In the genomic region with DNA sequence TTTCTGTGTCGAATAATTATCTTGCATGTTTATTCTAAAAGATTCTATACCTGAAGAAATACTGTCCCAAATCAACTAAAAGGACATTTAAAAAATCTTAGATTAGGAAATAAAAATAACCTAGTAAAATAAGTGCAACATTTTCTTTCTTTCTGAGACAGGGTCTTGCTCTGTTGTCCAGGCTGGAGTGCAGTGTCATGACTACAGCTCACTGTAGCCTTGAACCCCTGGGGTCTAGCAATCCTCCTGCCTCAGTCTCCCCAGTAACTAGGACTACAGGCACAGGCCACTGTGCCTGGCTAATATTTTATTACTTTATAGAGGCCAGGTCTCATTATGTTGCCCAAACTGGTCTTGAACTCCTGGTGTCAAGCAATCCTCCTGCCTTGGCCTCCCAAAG, we compare ENCODE assay signal across 15 cellular contexts. TPM values are rescaled to one million over a fixed set of nuclear protein-coding genes. Genes with fewer than 3 reads are reported as not detected.
DNase-seq lines count a peak whose midpoint lies in the region; ATAC-seq and TF ChIP-seq lines count a peak whose summit lies in the region.
"Had no signal": no experiment of that assay in that cellular context is flagged by ENCODE, and none has a peak within 500 bp of the region (broad histone marks: within the 10 kb centered on the region; RNA-seq: fewer than 3 reads in every experiment).

No MANE protein-coding gene starts in this region.

- H3K4me3 Mint-ChIP-seq in endothelial cell (ENCODE audit: unreplicated experiment): peak overlapping the region; percentile 73
- no peak overlapping the region for H3K4me3 Mint-ChIP-seq in mesothelial cell of epicardium
- no peak overlapping the region for H3K4me3 Mint-ChIP-seq in T-helper 2 cell treated with Interferon-gamma antibody and Interleukin-4, amounts not matched to agents 5 μg/mL and 100 μg/mL, for 36 hours
- H3K4me3 Mint-ChIP-seq: CD14-positive monocyte had no signal

- H3K27ac ChIP-seq in heart right ventricle (peak overlapping the region in 7 of 10 donors; percentile 13 to 67 (median 42)), VCaP (peak overlapping the region; percentile 68)
- H3K27ac ChIP-seq: BLaER1 had no signal

- no peak for TF ChIP-seq CTCF in heart right ventricle (IDR thresholded peaks at IDR 0.05)
- TF ChIP-seq CTCF in VCaP (conservative IDR thresholded peaks at IDR 0.05): no peak
- no peak for TF ChIP-seq CTCF in endothelial cell (IDR thresholded peaks at IDR 0.05; ENCODE audit: unreplicated experiment)
- TF ChIP-seq CTCF in mesothelial cell of epicardium (IDR thresholded peaks at IDR 0.05; ENCODE audit: unreplicated experiment): no peak

- peaks cover 27% of the 10 kb centered on the region for H3K36me3 Mint-ChIP-seq in endothelial cell (ENCODE audit: low read depth, unreplicated experiment)
- peaks cover 47% of the 10 kb centered on the region for H3K36me3 Mint-ChIP-seq in mesothelial cell of epicardium
- H3K36me3 Mint-ChIP-seq in T-helper 2 cell treated with Interferon-gamma antibody and Interleukin-4, amounts not matched to agents 5 μg/mL and 100 μg/mL, for 36 hours (ENCODE audit: low read depth): peaks cover 62% of the 10 kb centered on the region

- H3K27me3 Mint-ChIP-seq in endothelial cell (ENCODE audit: unreplicated experiment) (peaks cover 3% of the 10 kb centered on the region), mesothelial cell of epicardium (ENCODE audit: low read depth) (no peaks in the 10 kb centered on the region)
- H3K27me3 Mint-ChIP-seq in T-helper 2 cell treated with Interferon-gamma antibody and Interleukin-4, amounts not matched to agents 5 μg/mL and 100 μg/mL, for 36 hours (ENCODE audit: low read depth): no peaks in the 10 kb centered on the region
- H3K27me3 Mint-ChIP-seq: CD4-positive, alpha-beta memory T cell had no signal

- H3K27me3 ChIP-seq in heart right ventricle: no peaks in the 10 kb centered on the region
- H3K27me3 ChIP-seq: BLaER1 had no signal

- H3K27ac Mint-ChIP-seq in endothelial cell (ENCODE audit: unreplicated experiment) (no peak overlapping the region), mesothelial cell of epicardium (peak overlapping the region; percentile 9)
- H3K27ac Mint-ChIP-seq in T-helper 2 cell treated with Interferon-gamma antibody and Interleukin-4, amounts not matched to agents 5 μg/mL and 100 μg/mL, for 36 hours: no peak overlapping the region
- H3K27ac Mint-ChIP-seq: CD4-positive, alpha-beta memory T cell had no signal

- peak in 1 of 8 donors; percentile 17 for ATAC-seq in heart right ventricle
- no peak for ATAC-seq in Right ventricle myocardium inferior

- H3K9me3 ChIP-seq in heart right ventricle: peaks cover 0 to 10% (median 0%) of the 10 kb centered on the region in 11 donors
- H3K9me3 ChIP-seq: HAP-1 had no signal

- no peaks in the 10 kb centered on the region for H3K9me3 Mint-ChIP-seq in endothelial cell (ENCODE audit: unreplicated experiment)
- peaks cover 9% of the 10 kb centered on the region for H3K9me3 Mint-ChIP-seq in mesothelial cell of epicardium
- peaks cover 13% of the 10 kb centered on the region for H3K9me3 Mint-ChIP-seq in T-helper 2 cell treated with Interferon-gamma antibody and Interleukin-4, amounts not matched to agents 5 μg/mL and 100 μg/mL, for 36 hours

- H3K4me1 Mint-ChIP-seq in endothelial cell (ENCODE audit: unreplicated experiment) (no peaks in the 10 kb centered on the region), mesothelial cell of epicardium (peaks cover 5% of the 10 kb centered on the region)
- peaks cover 3% of the 10 kb centered on the region for H3K4me1 Mint-ChIP-seq in T-helper 2 cell treated with Interferon-gamma antibody and Interleukin-4, amounts not matched to agents 5 μg/mL and 100 μg/mL, for 36 hours (ENCODE audit: low read depth)

- H3K4me3 ChIP-seq in heart right ventricle: no peak overlapping the region
- H3K4me3 ChIP-seq: BLaER1, HAP-1 had no signal

- 91 to 95% methylated on average over 1 of the region's 1 CpG for WGBS in heart right ventricle, 2 donors

- DNase-seq in heart right ventricle (no peak), Right ventricle myocardium inferior (ENCODE audit: missing footprints) (no peak), endothelial cell (ENCODE audit: low spot score) (no peak), mesothelial cell of epicardium (ENCODE audit: low spot score in 2 of 2, unreplicated experiment in 2 of 2) (no peak), NCI-H146 (lab: John Stamatoyannopoulos, UW) (no peak)
- no peak for DNase-seq in T-helper 2 cell treated with Interferon-gamma antibody and Interleukin-4, amounts not matched to agents 5 μg/mL and 100 μg/mL, for 36 hours (ENCODE audit: low spot score)
- DNase-seq: 8988T; CD4-positive, alpha-beta memory T cell; DMS153; DMS79; GDM1 had no signal

- H3K36me3 ChIP-seq in heart right ventricle: peaks cover 0 to 86% (median 0%) of the 10 kb centered on the region in 9 donors

- intact Hi-C loops in heart right ventricle (cut with DNase I): loop anchor here in 1 of 10 donors (5.0 kb wide), 1 partner anchor 46 kb away; the partner anchor contains the start of gene RARS2
- intact Hi-C loops in Right ventricle myocardium inferior (cut with DNase I): no loop called here

- peaks cover 0 to 20% (median 8%) of the 10 kb centered on the region in 9 donors for H3K4me1 ChIP-seq in heart right ventricle
- H3K4me1 ChIP-seq: BLaER1 had no signal

RNA-seq across cellular contexts. Expression of gene RARS2, which starts 48.7 kb away (rescaled TPM):
- total RNA-seq in heart right ventricle: 10 to 100 TPM; 18.3 to 26.1 (median 20.3) TPM
- 10 to 100 TPM; 12.1 to 19.1 TPM for polyA plus RNA-seq in heart right ventricle
- 18.3 TPM for total RNA-seq in Right ventricle myocardium inferior
- total RNA-seq in endothelial cell (ENCODE audit: unreplicated experiment): 45.8 TPM
- 51.9 to 53.3 TPM (median 52.6 TPM) in 3 replicates for total RNA-seq in mesothelial cell of epicardium

RNA-seq across cellular contexts. Expression of gene ORC3, which starts 48.9 kb away (rescaled TPM):
- 10 to 100 TPM; 16.2 to 28.2 (median 24.5) TPM for total RNA-seq in heart right ventricle
- polyA plus RNA-seq in heart right ventricle: 10 to 100 TPM; 15.7 to 16.0 TPM
- 18.9 TPM for total RNA-seq in Right ventricle myocardium inferior
- total RNA-seq in endothelial cell (ENCODE audit: unreplicated experiment): 22.5 TPM
- 28.0 to 29.5 TPM (median 28.8 TPM) in 3 replicates for total RNA-seq in mesothelial cell of epicardium
